37 cellular contexts compared by ENCODE assay signal in the genomic region with DNA sequence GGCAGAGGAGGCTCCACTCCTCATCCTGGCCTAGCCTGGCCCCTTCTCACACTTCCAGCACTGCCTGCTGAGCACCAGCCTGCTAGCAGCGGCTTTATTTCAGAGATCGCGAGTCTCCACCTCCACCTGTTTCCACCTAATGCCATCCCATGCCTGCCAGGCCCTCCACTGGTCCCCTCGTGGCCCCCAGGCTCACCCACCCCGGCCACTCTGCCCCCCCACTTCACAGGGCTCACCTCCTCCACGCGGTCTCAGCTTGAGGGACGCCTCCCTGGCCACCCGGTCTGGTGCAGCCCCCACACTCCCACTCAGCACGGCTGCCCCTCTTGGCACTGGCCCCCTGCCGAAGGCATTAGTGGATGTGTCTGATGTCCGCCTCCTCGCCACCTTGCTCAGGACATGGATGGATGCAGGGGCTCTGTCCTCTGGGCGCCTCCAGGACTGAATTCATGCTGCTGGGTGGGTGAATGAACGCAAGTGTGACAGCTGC.
"Had no signal": no experiment of that assay in that cellular context is flagged by ENCODE, and none has a peak within 500 bp of the region (broad histone marks: within the 10 kb centered on the region; RNA-seq: fewer than 3 reads in every experiment).

No MANE protein-coding gene starts in this region.

- H3K27me3 Mint-ChIP-seq: central memory CD8-positive, alpha-beta T cell had no signal

- H3K4me1 Mint-ChIP-seq: activated CD4-positive, alpha-beta memory T cell treated with anti-CD3 and anti-CD28 coated beads, Interleukin-2, amount 10 ng/mL, durations not matched to agents 7 days and 5 days; activated CD4-positive, alpha-beta T cell treated with anti-CD3 and anti-CD28 coated beads for 36 hours; activated CD4-positive, alpha-beta T cell treated with anti-CD3 and anti-CD28 coated beads, Interleukin-2, amount 10 ng/mL, durations not matched to agents 7 days and 5 days; activated naive CD4-positive, alpha-beta T cell treated with anti-CD3 and anti-CD28 coated beads, Interleukin-2, amount 10 ng/mL, durations not matched to agents 7 days and 5 days; activated naive CD4-positive, alpha-beta T cell treated with anti-CD3 and anti-CD28 coated beads, Interleukin-2, amount 50 U/mL, for 24 hours; activated naive CD8-positive, alpha-beta T cell treated with anti-CD3 and anti-CD28 coated beads, Interleukin-2, amount 10 ng/mL, durations not matched to agents 7 days and 5 days; activated naive CD8-positive, alpha-beta T cell treated with anti-CD3 and anti-CD28 coated beads, Interleukin-2, amount 50 U/mL, for 24 hours; brain; central memory CD8-positive, alpha-beta T cell had no signal

- H3K4me3 Mint-ChIP-seq: activated CD4-positive, alpha-beta memory T cell treated with anti-CD3 and anti-CD28 coated beads, Interleukin-2, amount 10 ng/mL, durations not matched to agents 7 days and 5 days; activated CD4-positive, alpha-beta T cell treated with anti-CD3 and anti-CD28 coated beads for 36 hours; activated CD4-positive, alpha-beta T cell treated with anti-CD3 and anti-CD28 coated beads, Interleukin-2, amount 10 ng/mL, durations not matched to agents 7 days and 5 days; activated CD8-positive, alpha-beta memory T cell treated with anti-CD3 and anti-CD28 coated beads, Interleukin-2, amount 10 ng/mL, durations not matched to agents 7 days and 5 days; activated CD8-positive, alpha-beta T cell treated with anti-CD3 and anti-CD28 coated beads, Interleukin-2, amount 10 ng/mL, durations not matched to agents 7 days and 5 days; activated naive CD4-positive, alpha-beta T cell treated with anti-CD3 and anti-CD28 coated beads, Interleukin-2, amount 10 ng/mL, durations not matched to agents 7 days and 5 days; activated naive CD4-positive, alpha-beta T cell treated with anti-CD3 and anti-CD28 coated beads, Interleukin-2, amount 50 U/mL, for 24 hours; activated naive CD8-positive, alpha-beta T cell; activated naive CD8-positive, alpha-beta T cell treated with anti-CD3 and anti-CD28 coated beads, Interleukin-2, amount 10 ng/mL, durations not matched to agents 7 days and 5 days; activated naive CD8-positive, alpha-beta T cell treated with anti-CD3 and anti-CD28 coated beads, Interleukin-2, amount 50 U/mL, for 24 hours; activated T-cell treated with anti-CD3 and anti-CD28 coated beads, Interleukin-2, amount 50 U/mL, for 24 hours; brain; central memory CD8-positive, alpha-beta T cell; T-helper 1 cell treated with Interleukin-12 subunit alpha and Interleukin-12 subunit beta and Interleukin-4 antibody, amounts not matched to agents 30 μg/mL and 1 μg/mL, for 36 hours; T-helper 2 cell treated with Interferon-gamma antibody and Interleukin-4, amounts not matched to agents 5 μg/mL and 100 μg/mL, for 36 hours had no signal

- H3K9me3 Mint-ChIP-seq: activated CD4-positive, alpha-beta memory T cell treated with anti-CD3 and anti-CD28 coated beads, Interleukin-2, amount 10 ng/mL, durations not matched to agents 7 days and 5 days; activated CD4-positive, alpha-beta T cell treated with anti-CD3 and anti-CD28 coated beads, Interleukin-2, amount 10 ng/mL, durations not matched to agents 7 days and 5 days; activated naive CD4-positive, alpha-beta T cell treated with anti-CD3 and anti-CD28 coated beads, Interleukin-2, amount 10 ng/mL, durations not matched to agents 7 days and 5 days; activated naive CD4-positive, alpha-beta T cell treated with anti-CD3 and anti-CD28 coated beads, Interleukin-2, amount 50 U/mL, for 24 hours; activated naive CD8-positive, alpha-beta T cell treated with anti-CD3 and anti-CD28 coated beads, Interleukin-2, amount 10 ng/mL, durations not matched to agents 7 days and 5 days; activated naive CD8-positive, alpha-beta T cell treated with anti-CD3 and anti-CD28 coated beads, Interleukin-2, amount 50 U/mL, for 24 hours; activated T-cell treated with anti-CD3 and anti-CD28 coated beads, Interleukin-2, amount 50 U/mL, for 24 hours; activated T-helper 2 cell treated with anti-CD3 and anti-CD28 coated beads, Interferon-gamma antibody, Interleukin-2, Interleukin-4, amounts not matched to agents 10 μg/mL and 5 μg/mL and 100 μg/mL, durations not matched to agents 14 hours and 24 hours and 36 hours; central memory CD8-positive, alpha-beta T cell; T-helper 1 cell treated with Interleukin-12 subunit alpha and Interleukin-12 subunit beta and Interleukin-4 antibody, amounts not matched to agents 30 μg/mL and 1 μg/mL, for 36 hours; T-helper 2 cell treated with Interferon-gamma antibody and Interleukin-4, amounts not matched to agents 5 μg/mL and 100 μg/mL, for 36 hours had no signal

- H3K27ac ChIP-seq: ascending aorta, cardiac muscle cell, VCaP had no signal

- H3K27ac Mint-ChIP-seq: activated CD4-positive, alpha-beta memory T cell treated with anti-CD3 and anti-CD28 coated beads, Interleukin-2, amount 10 ng/mL, durations not matched to agents 7 days and 5 days; activated CD4-positive, alpha-beta T cell treated with anti-CD3 and anti-CD28 coated beads for 36 hours; activated CD4-positive, alpha-beta T cell treated with anti-CD3 and anti-CD28 coated beads, Interleukin-2, amount 10 ng/mL, durations not matched to agents 7 days and 5 days; activated CD8-positive, alpha-beta memory T cell treated with anti-CD3 and anti-CD28 coated beads, Interleukin-2, amount 10 ng/mL, durations not matched to agents 7 days and 5 days; activated CD8-positive, alpha-beta T cell treated with anti-CD3 and anti-CD28 coated beads, Interleukin-2, amount 10 ng/mL, durations not matched to agents 7 days and 5 days; activated naive CD4-positive, alpha-beta T cell treated with anti-CD3 and anti-CD28 coated beads, Interleukin-2, amount 10 ng/mL, durations not matched to agents 7 days and 5 days; activated naive CD4-positive, alpha-beta T cell treated with anti-CD3 and anti-CD28 coated beads, Interleukin-2, amount 50 U/mL, for 24 hours; activated naive CD8-positive, alpha-beta T cell; activated naive CD8-positive, alpha-beta T cell treated with anti-CD3 and anti-CD28 coated beads, Interleukin-2, amount 10 ng/mL, durations not matched to agents 7 days and 5 days; activated naive CD8-positive, alpha-beta T cell treated with anti-CD3 and anti-CD28 coated beads, Interleukin-2, amount 50 U/mL, for 24 hours; activated T-cell treated with anti-CD3 and anti-CD28 coated beads, Interleukin-2, amount 50 U/mL, for 24 hours; activated T-helper 2 cell treated with anti-CD3 and anti-CD28 coated beads, Interferon-gamma antibody, Interleukin-2, Interleukin-4, amounts not matched to agents 10 μg/mL and 5 μg/mL and 100 μg/mL, durations not matched to agents 14 hours and 24 hours and 36 hours; brain; T-helper 1 cell treated with Interleukin-12 subunit alpha and Interleukin-12 subunit beta and Interleukin-4 antibody, amounts not matched to agents 30 μg/mL and 1 μg/mL, for 36 hours; T-helper 2 cell treated with Interferon-gamma antibody and Interleukin-4, amounts not matched to agents 5 μg/mL and 100 μg/mL, for 36 hours had no signal

- DNase-seq: activated CD4-positive, alpha-beta memory T cell treated with anti-CD3 and anti-CD28 coated beads, Interleukin-2, amount 10 ng/mL, durations not matched to agents 7 days and 5 days; activated CD4-positive, alpha-beta T cell treated with anti-CD3 and anti-CD28 coated beads for 1 hour; activated CD4-positive, alpha-beta T cell treated with anti-CD3 and anti-CD28 coated beads for 36 hours; activated CD4-positive, alpha-beta T cell treated with anti-CD3 and anti-CD28 coated beads for 48 hours; activated CD4-positive, alpha-beta T cell treated with anti-CD3 and anti-CD28 coated beads, Interleukin-2, amount 10 ng/mL, durations not matched to agents 7 days and 5 days; activated CD4-positive, alpha-beta T cell treated with anti-CD3 and anti-CD28 coated beads, Interleukin-2, amount 50 U/mL, for 48 hours; activated CD4-positive, CD25-positive, alpha-beta regulatory T cell; activated CD8-positive, alpha-beta memory T cell treated with anti-CD3 and anti-CD28 coated beads for 24 hours; activated CD8-positive, alpha-beta memory T cell treated with anti-CD3 and anti-CD28 coated beads, Interleukin-2, amount 10 ng/mL, durations not matched to agents 7 days and 5 days; activated CD8-positive, alpha-beta memory T cell treated with anti-CD3 and anti-CD28 coated beads, Interleukin-2, amount 50 U/mL, for 48 hours; activated CD8-positive, alpha-beta T cell treated with anti-CD3 and anti-CD28 coated beads, Interleukin-2, amount 10 ng/mL, durations not matched to agents 7 days and 5 days; activated effector memory CD4-positive, alpha-beta T cell treated with Interleukin-2 at 50 U/mL for 16 hours; activated gamma-delta T cell; activated naive CD4-positive, alpha-beta T cell treated with anti-CD3 and anti-CD28 coated beads, Interleukin-2, amount 10 ng/mL, durations not matched to agents 7 days and 5 days; activated naive CD4-positive, alpha-beta T cell treated with Interleukin-2 at 50 U/mL for 16 hours; activated naive CD8-positive, alpha-beta T cell treated with anti-CD3 and anti-CD28 coated beads, Interleukin-2, amount 10 ng/mL, durations not matched to agents 7 days and 5 days; activated naive CD8-positive, alpha-beta T cell treated with anti-CD3 and anti-CD28 coated beads, Interleukin-2, amount 50 U/mL, for 24 hours; activated T-cell treated with anti-CD3 and anti-CD28 coated beads, Interleukin-2, amount 50 U/mL, for 24 hours; activated T-cell treated with anti-CD3 and anti-CD28 coated beads, Interleukin-2, amount 50 U/mL, for 48 hours; amygdala; anterior cingulate cortex; caudate nucleus; cerebellar nuclear complex; T-helper 1 cell; T-helper 2 cell; T-helper 9 cell had no signal

- H3K9me3 ChIP-seq: ascending aorta had no signal

- ATAC-seq: activated CD4-positive, alpha-beta T cell treated with anti-CD3 and anti-CD28 coated beads for 36 hours; activated CD4-positive, CD25-positive, alpha-beta regulatory T cell treated with anti-CD3 and anti-CD28 coated beads, Interleukin-2, amount 50 U/mL, for 24 hours; activated CD8-positive, alpha-beta memory T cell treated with anti-CD3 and anti-CD28 coated beads, Interleukin-2, amount 10 ng/mL, durations not matched to agents 7 days and 5 days; activated CD8-positive, alpha-beta T cell treated with anti-CD3 and anti-CD28 coated beads, Interleukin-2, amount 10 ng/mL, durations not matched to agents 7 days and 5 days had no signal

- H3K4me3 ChIP-seq: ascending aorta, cardiac muscle cell had no signal

- H3K36me3 ChIP-seq: ascending aorta, cardiac muscle cell had no signal
